ENCODE assay signal across 8 cellular contexts in the genomic region with DNA sequence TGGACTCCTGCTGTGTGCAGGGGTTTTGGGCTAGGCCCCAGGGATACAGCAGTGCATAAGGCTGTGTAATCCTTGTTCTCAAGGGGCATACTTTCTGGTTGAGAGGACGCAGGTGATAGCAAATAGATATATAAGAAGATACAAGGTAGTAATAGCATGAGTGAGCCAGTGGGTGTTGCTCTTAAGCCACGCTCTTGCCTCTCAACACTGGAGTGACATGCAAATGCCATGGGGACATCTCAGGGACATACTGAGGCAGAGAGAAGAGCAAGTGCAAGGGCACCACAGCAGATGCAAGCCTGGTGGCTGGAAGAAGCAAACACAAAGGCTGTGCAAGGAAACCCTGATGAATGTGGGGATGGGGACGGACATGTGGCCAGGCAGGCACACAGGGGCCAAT.
DNase-seq lines count a peak whose midpoint lies in the region; ATAC-seq and TF ChIP-seq lines count a peak whose summit lies in the region.

No MANE protein-coding gene starts in this region.

- ATAC-seq in GM19328 (IDR thresholded peaks at IDR 0.05; ENCODE audit: unreplicated experiment) (peak; percentile 42), HG02852 (IDR thresholded peaks at IDR 0.05; ENCODE audit: unreplicated experiment) (no peak)
- peak; percentile 64 for ATAC-seq in activated naive CD8-positive, alpha-beta T cell treated with anti-CD3 and anti-CD28 coated beads, Interleukin-2, amount 50 U/mL, for 24 hours

- no peaks in the 10 kb centered on the region for H3K9me3 Mint-ChIP-seq in activated naive CD8-positive, alpha-beta T cell treated with anti-CD3 and anti-CD28 coated beads, Interleukin-2, amount 50 U/mL, for 24 hours
- H3K9me3 Mint-ChIP-seq in nephron progenitor cell = no peaks in the 10 kb centered on the region

- H3K4me1 Mint-ChIP-seq in activated naive CD8-positive, alpha-beta T cell treated with anti-CD3 and anti-CD28 coated beads, Interleukin-2, amount 50 U/mL, for 24 hours = peaks cover 67% of the 10 kb centered on the region
- H3K4me1 Mint-ChIP-seq in nephron progenitor cell = peaks cover 23% of the 10 kb centered on the region

- H3K27ac Mint-ChIP-seq in activated naive CD8-positive, alpha-beta T cell treated with anti-CD3 and anti-CD28 coated beads, Interleukin-2, amount 50 U/mL, for 24 hours = peak overlapping the region; percentile 83
- peak overlapping the region; percentile 12 for H3K27ac Mint-ChIP-seq in nephron progenitor cell

- H3K4me3 Mint-ChIP-seq in activated naive CD8-positive, alpha-beta T cell treated with anti-CD3 and anti-CD28 coated beads, Interleukin-2, amount 50 U/mL, for 24 hours = no peak overlapping the region
- H3K4me3 Mint-ChIP-seq in nephron progenitor cell = no peak overlapping the region

- DNase-seq in COR-L47 (lab: John Stamatoyannopoulos, UW) = peak; percentile 18
- DNase-seq in NCI-H345 (lab: John Stamatoyannopoulos, UW) = peak; percentile 54
- DNase-seq in activated naive CD8-positive, alpha-beta T cell treated with anti-CD3 and anti-CD28 coated beads, Interleukin-2, amount 50 U/mL, for 24 hours = no peak
- no peak for DNase-seq in nephron progenitor cell
- no peak for DNase-seq in HuH-7 (ENCODE audit: low spot score)
- DNase-seq in ureter (ENCODE audit: low spot score) = no peak

- TF ChIP-seq CTCF in nephron progenitor cell (IDR thresholded peaks at IDR 0.05) = no peak

- H3K27me3 Mint-ChIP-seq in activated naive CD8-positive, alpha-beta T cell treated with anti-CD3 and anti-CD28 coated beads, Interleukin-2, amount 50 U/mL, for 24 hours = no peaks in the 10 kb centered on the region
- peaks cover 6% of the 10 kb centered on the region for H3K27me3 Mint-ChIP-seq in nephron progenitor cell (ENCODE audit: low read depth, poor library complexity)

- H3K36me3 Mint-ChIP-seq in activated naive CD8-positive, alpha-beta T cell treated with anti-CD3 and anti-CD28 coated beads, Interleukin-2, amount 50 U/mL, for 24 hours (ENCODE audit: low read depth) = no peaks in the 10 kb centered on the region
- no peaks in the 10 kb centered on the region for H3K36me3 Mint-ChIP-seq in nephron progenitor cell (ENCODE audit: low read depth)

Comparison
In these comparisons a context has a peak if more than half of its experiments do, and no peak if none do; other contexts are left out.
1. DNase-seq: peak in COR-L47 (single experiment) and NCI-H345 (single experiment); none in activated naive CD8-positive, alpha-beta T cell treated with anti-CD3 and anti-CD28 coated beads, Interleukin-2, amount 50 U/mL, for 24 hours (single experiment), nephron progenitor cell (single experiment), HuH-7 (single experiment) and ureter (single experiment).